In the genomic region with DNA sequence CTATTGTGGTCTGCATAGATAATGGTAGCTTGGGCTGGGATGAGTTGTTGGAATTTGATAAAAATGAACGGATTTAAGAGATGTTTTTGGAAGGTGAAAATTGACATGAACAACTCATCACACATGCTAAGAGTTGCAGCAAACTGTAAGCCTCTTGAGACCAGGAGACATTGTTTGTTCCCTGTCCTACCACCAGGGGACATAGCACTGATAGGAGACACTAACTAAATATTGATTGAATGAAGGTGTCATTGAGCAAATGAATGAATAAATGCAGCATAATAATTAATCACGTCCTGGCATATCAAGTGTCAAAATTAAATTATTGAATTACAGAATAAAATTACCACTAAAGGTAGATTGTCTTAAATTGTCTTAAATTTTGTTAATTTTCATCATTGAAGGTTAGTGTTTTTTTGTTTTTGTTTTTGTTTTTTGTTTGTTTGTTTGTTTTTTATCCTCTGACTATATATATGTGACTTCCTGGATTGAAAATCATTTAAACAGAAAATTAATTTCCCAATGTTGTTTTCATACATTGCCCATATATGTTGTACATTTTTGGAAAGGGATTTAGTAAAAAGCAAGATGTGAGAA, we compare ENCODE assay signal across 8 cellular contexts.
DNase-seq lines count a peak whose midpoint lies in the region; ATAC-seq and TF ChIP-seq lines count a peak whose summit lies in the region.

No MANE protein-coding gene starts in this region.

- peak overlapping the region in 1 of 3 experiments; percentile 41 for H3K27ac Mint-ChIP-seq in nephron

- H3K4me3 ChIP-seq in KMS-11 (IDR thresholded peaks at IDR 0.05; ENCODE audit: insufficient read depth, low read depth, low read length) (no peak overlapping the region), breast epithelium (no peak overlapping the region)

- no peaks in the 10 kb centered on the region for H3K9me3 Mint-ChIP-seq in nephron

- H2AFZ ChIP-seq in KMS-11 (ENCODE audit: low read depth): no peak overlapping the region

- TF ChIP-seq POLR2A in breast epithelium (IDR thresholded peaks at IDR 0.05): no peak

- no peaks in the 10 kb centered on the region for H4K20me1 ChIP-seq in KMS-11 (ENCODE audit: insufficient read depth)

- H3K27me3 ChIP-seq in KMS-11 (ENCODE audit: insufficient read depth, low read depth): no peaks in the 10 kb centered on the region
- no peaks in the 10 kb centered on the region for H3K27me3 ChIP-seq in breast epithelium

- TF ChIP-seq CTCF in KMS-11 (conservative IDR thresholded peaks at IDR 0.05; ENCODE audit: low read depth, low read length) (peak; percentile 80), breast epithelium (IDR thresholded peaks at IDR 0.05) (peak; percentile 25 to 40 (median 32)), nephron (IDR thresholded peaks at IDR 0.05; ENCODE audit: unreplicated experiment in 3 of 3) (peak; percentile 21 to 38 (median 33))

- DNase-seq in DMS 273 (lab: John Stamatoyannopoulos, UW; ENCODE audit: unreplicated experiment) (peak; percentile 36), DMS 273 treated with DMSO at 0.1 percent for 48 hours (lab: John Stamatoyannopoulos, UW) (no peak), breast epithelium (ENCODE audit: low spot score in 2 of 2) (no peak), mesenteric fat pad (ENCODE audit: low spot score) (no peak)

- no peak overlapping the region for H3K4me2 ChIP-seq in KMS-11

- H3K27ac ChIP-seq in KMS-11: no peak overlapping the region
- no peak overlapping the region for H3K27ac ChIP-seq in breast epithelium

- no peaks in the 10 kb centered on the region for H3K79me2 ChIP-seq in KMS-11 (ENCODE audit: insufficient read depth, low read depth)

- peaks cover 27% of the 10 kb centered on the region for H3K36me3 Mint-ChIP-seq in nephron (ENCODE audit: low read depth)

- H3K36me3 ChIP-seq in KMS-11 (ENCODE audit: insufficient read depth) (no peaks in the 10 kb centered on the region), breast epithelium (no peaks in the 10 kb centered on the region)

- ATAC-seq in HG03439 (IDR thresholded peaks at IDR 0.05; ENCODE audit: unreplicated experiment) (no peak), HG03520 (IDR thresholded peaks at IDR 0.05; ENCODE audit: unreplicated experiment) (no peak)

- peaks cover 36% of the 10 kb centered on the region for H3K4me1 Mint-ChIP-seq in nephron

- intact Hi-C loops in breast epithelium (cut with DNase I; ENCODE audit: low total_unique reads): no loop called here

- H3K9ac ChIP-seq in KMS-11: no peak overlapping the region

- H3K4me3 Mint-ChIP-seq in nephron: no peak overlapping the region

- H3K27me3 Mint-ChIP-seq in nephron (ENCODE audit: low read depth): no peaks in the 10 kb centered on the region

- H3K9me3 ChIP-seq in breast epithelium: no peaks in the 10 kb centered on the region

- no peaks in the 10 kb centered on the region for H3K4me1 ChIP-seq in KMS-11 (ENCODE audit: low read depth, poor library complexity, severe bottlenecking)
- no peaks in the 10 kb centered on the region for H3K4me1 ChIP-seq in breast epithelium
